19 cellular contexts compared by ENCODE assay signal in the genomic region with DNA sequence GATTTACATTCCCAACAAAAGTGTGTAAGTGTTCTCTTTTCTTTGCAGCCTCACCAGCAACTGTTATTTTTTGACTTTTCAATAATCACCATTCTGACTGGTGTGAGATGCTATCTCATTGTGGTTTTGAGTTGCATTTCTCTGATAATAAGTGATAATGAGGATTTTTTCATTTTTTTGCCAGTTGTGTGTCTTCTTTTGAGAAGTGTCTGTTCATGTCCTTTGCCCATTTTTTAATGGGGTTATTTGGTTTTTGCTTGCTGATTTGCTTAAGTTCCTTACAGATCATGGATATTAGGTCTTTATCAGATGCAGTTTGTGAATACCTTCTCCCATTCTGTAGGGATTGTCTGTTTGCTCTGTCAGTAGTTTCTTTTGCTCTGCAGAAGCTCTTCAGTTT.
"Had no signal": no experiment of that assay in that cellular context is flagged by ENCODE, and none has a peak within 500 bp of the region (broad histone marks: within the 10 kb centered on the region; RNA-seq: fewer than 3 reads in every experiment).

No MANE protein-coding gene starts in this region.

- DNase-seq: colonic mucosa; cortex of kidney; dermis blood vessel endothelial cell; dorsolateral prefrontal cortex; effector CD4-positive, alpha-beta T cell; effector CD8-positive, alpha-beta T cell; effector memory CD4-positive, alpha-beta T cell; effector memory CD8-positive, alpha-beta T cell; endodermal cell; erythroblast; esophagus squamous epithelium; foreskin fibroblast; foreskin keratinocyte; foreskin melanocyte; gastrocnemius medialis; glutamatergic neuron; head of caudate nucleus; heart left ventricle; heart right ventricle had no signal
